1 cellular context compared by ENCODE assay signal in the genomic region with DNA sequence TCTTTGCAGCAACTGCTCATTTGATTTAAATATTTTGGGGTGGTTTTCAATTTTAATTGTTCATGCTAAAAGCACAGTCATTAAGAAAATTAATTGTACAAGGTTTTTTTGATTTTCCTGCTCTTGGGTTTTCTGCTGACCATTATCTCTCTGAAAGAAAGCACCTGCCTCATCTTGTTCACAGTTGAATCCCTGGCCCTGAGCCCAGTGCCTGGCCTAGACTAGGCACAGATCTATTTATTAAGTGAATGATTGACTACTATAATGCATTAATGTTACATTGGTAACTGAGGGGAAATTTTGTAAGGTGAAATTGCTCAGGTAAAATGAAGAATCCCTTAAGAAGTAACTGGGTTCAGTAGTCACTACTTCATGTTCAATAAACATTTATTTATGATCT.
TF ChIP-seq lines count a peak whose summit lies in the region.

No MANE protein-coding gene starts in this region.

TF ChIP-seq in HepG2, 621 proteins besides CTCF, POLR2A, EP300 and RAD21 (continued from another document):
- TF ChIP-seq, protein P1, sequence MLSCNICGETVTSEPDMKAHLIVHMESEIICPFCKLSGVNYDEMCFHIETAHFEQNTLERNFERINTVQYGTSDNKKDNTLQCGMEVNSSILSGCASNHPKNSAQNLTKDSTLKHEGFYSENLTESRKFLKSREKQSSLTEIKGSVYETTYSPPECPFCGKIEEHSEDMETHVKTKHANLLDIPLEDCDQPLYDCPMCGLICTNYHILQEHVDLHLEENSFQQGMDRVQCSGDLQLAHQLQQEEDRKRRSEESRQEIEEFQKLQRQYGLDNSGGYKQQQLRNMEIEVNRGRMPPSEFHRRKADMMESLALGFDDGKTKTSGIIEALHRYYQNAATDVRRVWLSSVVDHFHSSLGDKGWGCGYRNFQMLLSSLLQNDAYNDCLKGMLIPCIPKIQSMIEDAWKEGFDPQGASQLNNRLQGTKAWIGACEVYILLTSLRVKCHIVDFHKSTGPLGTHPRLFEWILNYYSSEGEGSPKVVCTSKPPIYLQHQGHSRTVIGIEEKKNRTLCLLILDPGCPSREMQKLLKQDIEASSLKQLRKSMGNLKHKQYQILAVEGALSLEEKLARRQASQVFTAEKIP (CRISPR knock-in tag; IDR thresholded peaks at IDR 0.05; ENCODE audit: borderline replicate concordance), result no peak
- no peak for TF ChIP-seq ISX (CRISPR knock-in tag; conservative IDR thresholded peaks at IDR 0.05)
